In the genomic region with DNA sequence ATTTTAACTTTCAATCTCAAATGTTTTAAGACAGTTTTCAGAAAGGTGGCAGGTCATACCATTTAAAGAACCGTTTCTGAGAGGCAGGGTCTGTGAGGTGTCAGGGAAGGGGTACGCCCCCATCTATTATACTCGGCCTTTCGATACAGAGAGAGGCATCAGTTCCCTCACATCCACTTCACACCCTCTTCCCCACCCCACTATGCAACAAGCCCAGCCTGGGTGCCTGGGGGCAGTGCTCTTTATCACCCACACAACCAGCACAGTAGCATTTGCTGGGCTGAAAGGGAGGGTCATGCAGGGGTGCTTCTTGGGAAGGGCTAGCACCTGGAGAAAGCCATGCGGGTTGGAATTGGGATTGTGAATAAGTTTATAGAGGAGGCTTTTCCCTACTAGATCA, we compare ENCODE assay signal across 16 cellular contexts. TPM values are rescaled to one million over a fixed set of nuclear protein-coding genes. Genes with fewer than 3 reads are reported as not detected.
DNase-seq lines count a peak whose midpoint lies in the region; ATAC-seq and TF ChIP-seq lines count a peak whose summit lies in the region.
"Had no signal": no experiment of that assay in that cellular context is flagged by ENCODE, and none has a peak within 500 bp of the region (broad histone marks: within the 10 kb centered on the region; RNA-seq: fewer than 3 reads in every experiment).

No MANE protein-coding gene starts in this region.

- H3K9me3 ChIP-seq in effector memory CD4-positive, alpha-beta T cell (ENCODE audit: control insufficient read depth, low read length) = no peaks in the 10 kb centered on the region
- H3K9me3 ChIP-seq: Caco-2, MG63 had no signal

- DNase-seq in NCI-H82 treated with DMSO at 0.1 percent for 48 hours (lab: John Stamatoyannopoulos, UW; ENCODE audit: unreplicated experiment) = no peak
- no peak for DNase-seq in effector memory CD4-positive, alpha-beta T cell
- no peak for DNase-seq in left cardiac atrium
- no peak for DNase-seq in SHP77 (lab: John Stamatoyannopoulos, UW)
- DNase-seq: Caco-2, GDM1, MG63, T-helper 17 cell had no signal

- H3K27ac ChIP-seq in effector memory CD4-positive, alpha-beta T cell (ENCODE audit: insufficient read depth, low read length, poor library complexity, severe bottlenecking) = no peak overlapping the region

- intact Hi-C loops in left cardiac atrium (cut with DNase I) = no loop called here

- no peaks in the 10 kb centered on the region for H3K4me1 ChIP-seq in effector memory CD4-positive, alpha-beta T cell (ENCODE audit: control insufficient read depth, insufficient read depth, low read length, poor library complexity, severe bottlenecking)

- H3K4me3 ChIP-seq in effector memory CD4-positive, alpha-beta T cell (ENCODE audit: insufficient read depth, low read depth, low read length, poor library complexity, severe bottlenecking) = no peak overlapping the region
- H3K4me3 ChIP-seq: MG63 had no signal

- no peaks in the 10 kb centered on the region for H3K27me3 ChIP-seq in effector memory CD4-positive, alpha-beta T cell (replicated peaks; ENCODE audit: control insufficient read depth, insufficient read depth, low read length, poor library complexity, severe bottlenecking)
- H3K27me3 ChIP-seq: MG63 had no signal

- ATAC-seq in GM18505 (IDR thresholded peaks at IDR 0.05; ENCODE audit: unreplicated experiment) (peak; percentile 27), GM19455 (IDR thresholded peaks at IDR 0.05; ENCODE audit: unreplicated experiment) (peak; percentile 36), HG02759 (IDR thresholded peaks at IDR 0.05; ENCODE audit: unreplicated experiment) (peak; percentile 31), HG03378 (IDR thresholded peaks at IDR 0.05; ENCODE audit: unreplicated experiment) (peak; percentile 9), left cardiac atrium (no peak)
- ATAC-seq: activated naive CD4-positive, alpha-beta T cell treated with anti-CD3 and anti-CD28 coated beads, Interleukin-2, amount 50 U/mL, for 72 hours; left lobe of liver; T-helper 17 cell had no signal

- TF ChIP-seq POLR2A in GM18505 (IDR thresholded peaks at IDR 0.05; ENCODE audit: borderline replicate concordance, extremely low read depth, insufficient read depth, insufficient read length) = no peak

- no peaks in the 10 kb centered on the region for H3K36me3 ChIP-seq in effector memory CD4-positive, alpha-beta T cell (ENCODE audit: control insufficient read depth, insufficient read depth, low read length)
- H3K36me3 ChIP-seq: MG63 had no signal

RNA-seq across cellular contexts. Expression of gene KCNMB2, which starts 56.0 kb away (rescaled TPM):
- total RNA-seq in left cardiac atrium = 1 to 10 TPM; 7.8 to 9.8 TPM
- total RNA-seq: activated naive CD4-positive, alpha-beta T cell treated with anti-CD3 and anti-CD28 coated beads, Interleukin-2, amount 50 U/mL, for 72 hours; Caco-2; left lobe of liver; posterior vena cava; subcutaneous adipose tissue; T-helper 17 cell had no signal

Comparison
In these comparisons a context has a peak if more than half of its experiments do, and no peak if none do; other contexts are left out.
1. ATAC-seq: peak in GM18505 (single experiment), GM19455 (single experiment), HG02759 (single experiment) and HG03378 (single experiment); none in left cardiac atrium (0 of 2).